In the genomic region with DNA sequence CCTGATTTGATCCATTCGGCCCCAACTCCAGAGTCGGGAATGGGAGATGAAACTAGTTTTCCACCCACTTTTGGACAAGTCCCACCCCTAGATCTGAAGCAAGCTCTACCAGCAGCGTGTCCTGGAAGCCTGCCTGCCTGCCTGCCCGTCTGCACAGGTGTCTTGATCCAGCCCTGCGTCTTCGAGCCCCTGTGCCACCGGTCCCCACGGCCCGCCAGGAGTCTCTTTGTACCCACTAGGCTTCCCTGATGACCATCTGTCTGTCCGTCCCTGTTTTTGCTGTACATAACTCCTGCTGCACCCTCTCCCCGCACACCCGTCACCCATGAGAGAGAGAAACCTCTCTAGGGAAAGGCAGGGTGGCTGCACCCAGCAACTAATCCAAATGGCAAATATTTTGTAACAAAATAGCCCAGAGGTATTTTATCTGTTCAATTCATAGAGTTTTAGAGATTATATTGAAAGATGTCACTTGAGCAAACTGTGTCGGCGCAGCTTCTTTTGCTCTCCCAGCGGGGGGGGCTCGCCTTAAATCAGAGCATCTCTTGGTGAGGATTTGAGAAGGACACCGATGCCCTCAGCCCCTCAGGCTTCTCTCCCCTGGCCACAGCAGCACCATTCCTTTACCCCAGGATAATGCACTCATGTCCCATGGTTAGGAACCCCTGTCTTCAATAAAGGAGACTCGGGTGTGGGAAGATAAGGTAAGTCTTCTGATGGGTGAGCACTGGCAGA, we compare ENCODE assay signal across 20 cellular contexts. TPM values are rescaled to one million over a fixed set of nuclear protein-coding genes. Genes with fewer than 3 reads are reported as not detected.
"Had no signal": no experiment of that assay in that cellular context is flagged by ENCODE, and none has a peak within 500 bp of the region (broad histone marks: within the 10 kb centered on the region; RNA-seq: fewer than 3 reads in every experiment).

No MANE protein-coding gene starts in this region.

- ATAC-seq: effector memory CD8-positive, alpha-beta T cell; sciatic nerve; stimulated activated memory B cell treated with anti-CD40 and anti-IgM and Interleukin-4, amounts not matched to agents 10 μg/mL and 1 μg/mL and 100 μg/mL, for 72 hours; T-helper 17 cell had no signal

- H3K36me3 Mint-ChIP-seq: mesothelial cell of epicardium; stimulated activated memory B cell treated with anti-CD40 and anti-IgM and Interleukin-4, amounts not matched to agents 10 μg/mL and 1 μg/mL and 100 μg/mL, for 72 hours had no signal

- DNase-seq: activated CD4-positive, alpha-beta T cell treated with anti-CD3 and anti-CD28 coated beads for 1 hour; activated CD8-positive, alpha-beta memory T cell treated with anti-CD3 and anti-CD28 coated beads for 24 hours; activated CD8-positive, alpha-beta memory T cell treated with anti-CD3 and anti-CD28 coated beads, Interleukin-2, amount 50 U/mL, for 48 hours; activated effector memory CD4-positive, alpha-beta T cell treated with Interleukin-2 at 50 U/mL for 16 hours; activated naive CD4-positive, alpha-beta T cell treated with anti-CD3 and anti-CD28 coated beads, Interleukin-2, amount 50 U/mL, for 16 hours; activated T-cell treated with anti-CD3 and anti-CD28 coated beads, Interleukin-2, amount 50 U/mL, for 48 hours; dermis blood vessel endothelial cell; effector memory CD8-positive, alpha-beta T cell; esophagus squamous epithelium; hypothalamus; islet precursor cell; ovary; stimulated activated CD4-positive, alpha-beta T cell treated with anti-CD3 and anti-CD28 coated beads, Interleukin-4, amount 100 ng/mL, for 24 hours; T-helper 17 cell had no signal

- H3K4me3 Mint-ChIP-seq: effector memory CD8-positive, alpha-beta T cell; mesothelial cell of epicardium; neural crest cell; stimulated activated memory B cell treated with anti-CD40 and anti-IgM and Interleukin-4, amounts not matched to agents 10 μg/mL and 1 μg/mL and 100 μg/mL, for 72 hours; T-helper 17 cell had no signal

- H3K27ac Mint-ChIP-seq: effector memory CD8-positive, alpha-beta T cell; mesothelial cell of epicardium; stimulated activated memory B cell treated with anti-CD40 and anti-IgM and Interleukin-4, amounts not matched to agents 10 μg/mL and 1 μg/mL and 100 μg/mL, for 72 hours; T-helper 17 cell had no signal

- H3K9me3 Mint-ChIP-seq: effector memory CD8-positive, alpha-beta T cell; mesothelial cell of epicardium; neural crest cell; stimulated activated memory B cell treated with anti-CD40 and anti-IgM and Interleukin-4, amounts not matched to agents 10 μg/mL and 1 μg/mL and 100 μg/mL, for 72 hours had no signal

RNA-seq across cellular contexts. Expression of gene SLC6A12, which starts 35.8 kb away (rescaled TPM):
- total RNA-seq: bronchial epithelial cell, T-helper 17 cell, vagina had no signal
